In the genomic region with DNA sequence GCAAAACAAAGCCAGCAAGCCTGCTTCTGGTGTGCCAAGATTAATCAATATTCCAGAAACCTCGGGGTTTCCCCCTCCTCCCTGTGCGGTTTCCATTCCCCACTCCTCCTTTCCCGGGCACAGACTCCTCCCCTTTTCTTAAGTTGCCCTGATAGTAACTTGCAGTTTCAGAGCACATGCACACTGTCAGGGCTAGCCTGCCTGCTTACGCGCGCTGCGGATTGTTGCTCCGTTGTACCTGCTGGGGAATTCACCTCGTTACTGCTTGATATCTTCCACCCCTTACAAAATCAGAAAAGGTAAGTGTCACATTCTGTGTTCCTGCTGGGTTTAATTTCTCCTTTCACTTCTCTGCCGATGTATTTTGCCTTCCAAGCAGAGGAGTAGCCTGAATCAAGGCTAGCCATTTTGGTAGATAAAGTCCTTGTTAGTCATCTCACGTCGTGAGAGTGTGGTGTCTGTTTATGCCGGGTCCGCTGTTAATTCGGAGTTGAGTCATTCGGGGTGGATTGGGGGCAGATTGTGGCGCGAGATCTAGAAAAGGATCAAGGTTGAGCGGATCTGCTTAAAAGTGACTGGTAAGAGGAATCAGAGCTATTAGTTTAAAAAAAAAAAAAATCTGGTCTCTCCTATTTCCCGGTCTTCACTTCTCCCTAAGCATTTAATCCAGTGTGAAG, we compare ENCODE assay signal across 8 cellular contexts. TPM values are rescaled to one million over a fixed set of nuclear protein-coding genes. Genes with fewer than 3 reads are reported as not detected.
DNase-seq lines count a peak whose midpoint lies in the region; ATAC-seq, FAIRE-seq and TF ChIP-seq lines count a peak whose summit lies in the region.

Gene SLC1A3, plus strand, starts transcription at position 170 of the 677 bp plus-strand sequence. CDS start 1,818 bp downstream, outside the sequence.

- H3K4me3 ChIP-seq in K562 (no peak within 1 kb of the TSS), iPS-15b (ENCODE audit: low read depth, low read length) (peak within 1 kb of the TSS; percentile 76)

- ATAC-seq in GM19025 (IDR thresholded peaks at IDR 0.05; ENCODE audit: low read depth, unreplicated experiment) (peak; percentile 80), HG03108 (IDR thresholded peaks at IDR 0.05; ENCODE audit: unreplicated experiment) (peak; percentile 79), K562 (peak; percentile 78), sciatic nerve (peak; percentile 95)

- CTCF ChIA-PET in K562 (lab: Yijun Ruan, JAX; ENCODE audit: low intra/inter-chr PET ratio): no interaction called here

- in situ Hi-C loops in K562 (cut with MboI): no loop called here

- TF ChIP-seq POLR2A in K562 (conservative IDR thresholded peaks at IDR 0.05): no peak

- no peak within 1 kb of the TSS for H2AFZ ChIP-seq in K562 (ENCODE audit: low read depth, low read length)

- WGBS in K562 (ENCODE audit: insufficient coverage, low coverage, missing lambda C conversion rate): 3% methylated on average over 20 of the region's 20 CpGs

- H3K9me3 ChIP-seq in K562 (replicated peaks; ENCODE audit: control insufficient read depth, insufficient read depth, low read depth, low read length) (no peaks in the 10 kb centered on the region), iPS-15b (ENCODE audit: control insufficient read depth, insufficient read depth, low read length) (no peaks in the 10 kb centered on the region)

- peak within 1 kb of the TSS; percentile 34 for H3K4me2 ChIP-seq in K562 (ENCODE audit: insufficient read depth, low read length)

- no peak for TF ChIP-seq RAD21 in K562 (CRISPR knock-in tag; conservative IDR thresholded peaks at IDR 0.05 in 1 of 2, IDR thresholded peaks at IDR 0.05 in 1 of 2)

- TF ChIP-seq CTCF in C4-2B (conservative IDR thresholded peaks at IDR 0.05) (no peak), K562 (IDR thresholded peaks at IDR 0.05 in 2 of 3, conservative IDR thresholded peaks at IDR 0.05 in 1 of 3; ENCODE audit: insufficient read depth in 2 of 3, low read depth in 1 of 3, low read length in 3 of 3) (no peak)

- BruUV-seq in K562 (replicated peaks; lab: Mats Ljungman, UMichigan): no TSS peak

- no peak within 1 kb of the TSS for H3K9ac ChIP-seq in K562 (ENCODE audit: insufficient read depth in 1 of 2, low read depth in 2 of 2, low read length in 2 of 2)
- H3K9ac ChIP-seq in iPS-15b (ENCODE audit: low read depth, low read length): peak within 1 kb of the TSS; percentile 87

- H3K36me3 ChIP-seq in K562 (ENCODE audit: control insufficient read depth, insufficient read depth, low read length) (no peaks in the 10 kb centered on the region), iPS-15b (ENCODE audit: control insufficient read depth, insufficient read depth, low read length) (no peaks in the 10 kb centered on the region)

- no peaks in the 10 kb centered on the region for H3K9me1 ChIP-seq in K562 (ENCODE audit: control insufficient read depth, insufficient read depth, low read length)

- no peaks in the 10 kb centered on the region for H3K79me2 ChIP-seq in K562 (ENCODE audit: control insufficient read depth, insufficient read depth, low read length)

- H3K4me1 ChIP-seq in K562 (replicated peaks in 1 of 2; ENCODE audit: control insufficient read depth in 2 of 2, insufficient read depth in 2 of 2, low read length in 2 of 2) (no peaks in the 10 kb centered on the region), iPS-15b (ENCODE audit: control insufficient read depth, insufficient read depth, low read length) (peaks cover 2% of the 10 kb centered on the region)

- no peaks in the 10 kb centered on the region for H4K20me1 ChIP-seq in K562 (replicated peaks; ENCODE audit: control insufficient read depth, insufficient read depth, low read length)

- TF ChIP-seq EP300 in K562 (IDR thresholded peaks at IDR 0.05; ENCODE audit: low read length): no peak

- H3K27me3 ChIP-seq in K562 (ENCODE audit: control insufficient read depth in 2 of 2, insufficient read depth in 2 of 2, low read length in 2 of 2) (peaks cover 11 to 12% of the 10 kb centered on the region in 2 experiments; a peak in 4 of 5 replicates), iPS-15b (ENCODE audit: control insufficient read depth, insufficient read depth, low read length) (no peaks in the 10 kb centered on the region)

- H3K27ac ChIP-seq in C4-2B (peak within 1 kb of the TSS; percentile 62), K562 (ENCODE audit: extremely low read depth, low read depth, low read length) (no peak within 1 kb of the TSS)

- POLR2A ChIA-PET in K562 (lab: Yijun Ruan, JAX): no interaction called here

- DNase-seq in OCI-M2 (lab: John Stamatoyannopoulos, UW; ENCODE audit: unreplicated experiment) (peak; percentile 13), K562 (ENCODE audit: extremely low read depth in 1 of 4, low spot score in 3 of 4) (peak in 1 of 4 experiments; percentile 10), sciatic nerve (ENCODE audit: low spot score) (peak; percentile 75), NCI-H146 treated with DMSO at 0.1 percent for 48 hours (lab: John Stamatoyannopoulos, UW; ENCODE audit: unreplicated experiment) (no peak)

- FAIRE-seq in K562 (lab: Jason Lieb, UNC): peak; percentile 40

- intact Hi-C loops in K562 (cut with micrococcal nuclease) (loop anchor here (5.0 kb wide), 1 partner anchor 86 kb away; no protein-coding TSS in a partner anchor), sciatic nerve (cut with DNase I) (no loop called here)

TF ChIP-seq in K562, 482 proteins besides CTCF, POLR2A, EP300 and RAD21 (continues in another document):
- no peak for TF ChIP-seq RFX1 (IDR thresholded peaks at IDR 0.05)
- no peak for TF ChIP-seq HNRNPUL1 (IDR thresholded peaks at IDR 0.05; ENCODE audit: low read length)
- TF ChIP-seq ARID2 (IDR thresholded peaks at IDR 0.05): no peak
- TF ChIP-seq, protein P1, sequence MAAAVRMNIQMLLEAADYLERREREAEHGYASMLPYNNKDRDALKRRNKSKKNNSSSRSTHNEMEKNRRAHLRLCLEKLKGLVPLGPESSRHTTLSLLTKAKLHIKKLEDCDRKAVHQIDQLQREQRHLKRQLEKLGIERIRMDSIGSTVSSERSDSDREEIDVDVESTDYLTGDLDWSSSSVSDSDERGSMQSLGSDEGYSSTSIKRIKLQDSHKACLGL (CRISPR knock-in tag; IDR thresholded peaks at IDR 0.05; ENCODE audit: borderline replicate concordance, poor library complexity, severe bottlenecking): no peak
- TF ChIP-seq NBN (IDR thresholded peaks at IDR 0.05; ENCODE audit: low read depth): no peak
- no peak for TF ChIP-seq FOXO4 (CRISPR knock-in tag; IDR thresholded peaks at IDR 0.05)
- no peak for TF ChIP-seq SOX6 (IDR thresholded peaks at IDR 0.05)
- TF ChIP-seq ZFX (CRISPR knock-in tag; IDR thresholded peaks at IDR 0.05): no peak
- peak; percentile 52 for TF ChIP-seq CBX8 (IDR thresholded peaks at IDR 0.05; ENCODE audit: borderline replicate concordance, extremely low read depth, low read depth, low read length, poor library complexity, severe bottlenecking)
- TF ChIP-seq ATF6 (CRISPR knock-in tag; IDR thresholded peaks at IDR 0.05): no peak
- TF ChIP-seq ZNF696 (CRISPR knock-in tag; conservative IDR thresholded peaks at IDR 0.05): no peak
- TF ChIP-seq ZNF165 (CRISPR knock-in tag; IDR thresholded peaks at IDR 0.05; ENCODE audit: borderline replicate concordance): no peak

RNA-seq across cellular contexts. Expression of gene SLC1A3, which starts in this region (rescaled TPM):
- not detected in 2 replicates for total RNA-seq in K562 (2011; cell fraction: chromatin; rRNA removed; ENCODE audit: low replicate concordance)
- total RNA-seq in K562 (2011; cell fraction: nucleolus; rRNA removed): not detected in 2 replicates
- total RNA-seq in K562 (2011; cell fraction: nucleoplasm; rRNA removed): not detected in 2 replicates
- not detected in 2 replicates for total RNA-seq in K562 (2014; rRNA removed)
- not detected in 2 replicates for total RNA-seq in K562 (2014; rRNA removed; fragmentation: Illumina TruSeq; extraction: Trizol)
- not detected in 2 replicates for total RNA-seq in K562 (2015; rRNA removed; fragmentation: Illumina TruSeq; extraction: Trizol)
- 0.09 and 0.13 TPM in 2 replicates for total RNA-seq in K562 (2021)
- polyA plus RNA-seq in K562 (2011; rRNA removed): not detected in 2 replicates
- not detected in 2 replicates for polyA plus RNA-seq in K562 (2011; cell fraction: cytosol; rRNA removed)
- polyA plus RNA-seq in K562 (2011; cell fraction: nucleus; rRNA removed): not detected in 2 replicates
- polyA plus RNA-seq in K562 (2012): not detected in 2 replicates
- polyA plus RNA-seq in K562 (2014; fragmentation: Illumina TruSeq; extraction: Trizol): not detected in 2 replicates
- not detected for polyA plus RNA-seq in K562 (2014; fragmentation: Nextera tagmentation; extraction: Ambion mirVana)
- not detected in 2 replicates for polyA plus RNA-seq in K562 (2014; rRNA removed)
- polyA minus RNA-seq in K562 (2011; rRNA and poly(A)+ RNA removed): not detected in 2 replicates
- 1.7 TPM in 1 of 2 replicates, not detected in the other for polyA minus RNA-seq in K562 (2011; cell fraction: cytosol; rRNA and poly(A)+ RNA removed)
- 0.78 TPM in 1 of 2 replicates, not detected in the other for polyA minus RNA-seq in K562 (2011; cell fraction: nucleus; rRNA and poly(A)+ RNA removed)
- 19.4 TPM for total RNA-seq in sciatic nerve

Comparison
In these comparisons a context has a peak if more than half of its experiments do, and no peak if none do; other contexts are left out.
1. RNA of gene SLC1A3 (total RNA-seq): 19.4 TPM in sciatic nerve (single experiment); 0.09 to 0.13 TPM in K562; every median in the first group is over 10 times any median in the second.
2. Peak in every context shown above with its lines, with median percentiles within 50 percentile points of each other: ATAC-seq.